Comparison of ENCODE assay signal across 16 cellular contexts in the genomic region with DNA sequence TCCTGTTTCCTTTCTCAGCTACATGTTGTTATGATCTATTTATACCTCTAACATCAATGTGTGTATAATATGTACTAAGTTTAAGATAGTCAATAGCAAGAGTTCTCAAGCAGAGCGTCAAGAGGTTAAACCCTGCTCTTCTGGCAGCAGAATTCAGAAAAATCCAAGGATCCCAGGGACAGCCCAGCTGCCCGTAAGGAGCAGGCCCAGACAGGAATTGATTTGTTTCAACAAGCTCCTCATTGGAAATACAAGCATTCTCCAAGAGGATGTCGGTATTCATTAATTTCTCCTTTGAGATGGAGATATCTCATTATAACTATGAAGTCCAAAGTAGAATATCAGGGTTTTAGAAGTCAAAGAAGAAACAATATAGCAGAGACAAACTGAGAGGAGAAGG. TPM values are rescaled to one million over a fixed set of nuclear protein-coding genes. Genes with fewer than 3 reads are reported as not detected.
"Had no signal": no experiment of that assay in that cellular context is flagged by ENCODE, and none has a peak within 500 bp of the region (broad histone marks: within the 10 kb centered on the region; RNA-seq: fewer than 3 reads in every experiment).

No MANE protein-coding gene starts in this region.

- H3K36me3 ChIP-seq: upper lobe of right lung had no signal

- H3K27ac ChIP-seq: psoas muscle, upper lobe of right lung had no signal

- ATAC-seq: activated CD8-positive, alpha-beta T cell treated with anti-CD3 and anti-CD28 coated beads for 36 hours; activated T-cell treated with anti-CD3 and anti-CD28 coated beads, Interleukin-2, amount 50 U/mL, for 72 hours; naive thymus-derived CD8-positive, alpha-beta T cell; psoas muscle; sciatic nerve; upper lobe of right lung had no signal

- DNase-seq: activated CD4-positive, CD25-positive, alpha-beta regulatory T cell treated with anti-CD3 and anti-CD28 coated beads, Interleukin-2, amount 50 U/mL, for 72 hours; activated CD8-positive, alpha-beta memory T cell treated with anti-CD3 and anti-CD28 coated beads, Interleukin-2, amount 50 U/mL, for 4 hours; activated CD8-positive, alpha-beta T cell treated with anti-CD3 and anti-CD28 coated beads for 36 hours; activated gamma-delta T cell treated with Interleukin-2 at 50 U/mL for 16 hours; activated naive CD8-positive, alpha-beta T cell treated with anti-CD3 and anti-CD28 coated beads for 36 hours; activated T-cell treated with anti-CD3 and anti-CD28 coated beads, Interleukin-2, amount 50 U/mL, for 72 hours; hypothalamus; naive thymus-derived CD8-positive, alpha-beta T cell; nucleus accumbens; psoas muscle; stimulated activated CD4-positive, alpha-beta T cell treated with anti-CD3 and anti-CD28 coated beads, Interleukin-4, amount 100 ng/mL, for 1 hour; stimulated activated CD8-positive, alpha-beta memory T cell treated with anti-CD3 and anti-CD28 coated beads, Interleukin-4, amount 100 ng/mL, for 48 hours; testis; upper lobe of right lung had no signal

- H3K9me3 ChIP-seq: psoas muscle, testis, upper lobe of right lung had no signal

- H3K4me3 ChIP-seq: lung, psoas muscle, testis, upper lobe of right lung had no signal

- H3K4me1 ChIP-seq: upper lobe of right lung had no signal

- H3K27me3 ChIP-seq: testis, upper lobe of right lung had no signal

RNA-seq across cellular contexts. Expression of gene EFNA5, which starts 14.9 kb away (rescaled TPM):
- total RNA-seq: activated CD8-positive, alpha-beta T cell treated with anti-CD3 and anti-CD28 coated beads for 36 hours; activated naive CD8-positive, alpha-beta T cell treated with anti-CD3 and anti-CD28 coated beads for 36 hours; naive thymus-derived CD8-positive, alpha-beta T cell had no signal
